In the genomic region with DNA sequence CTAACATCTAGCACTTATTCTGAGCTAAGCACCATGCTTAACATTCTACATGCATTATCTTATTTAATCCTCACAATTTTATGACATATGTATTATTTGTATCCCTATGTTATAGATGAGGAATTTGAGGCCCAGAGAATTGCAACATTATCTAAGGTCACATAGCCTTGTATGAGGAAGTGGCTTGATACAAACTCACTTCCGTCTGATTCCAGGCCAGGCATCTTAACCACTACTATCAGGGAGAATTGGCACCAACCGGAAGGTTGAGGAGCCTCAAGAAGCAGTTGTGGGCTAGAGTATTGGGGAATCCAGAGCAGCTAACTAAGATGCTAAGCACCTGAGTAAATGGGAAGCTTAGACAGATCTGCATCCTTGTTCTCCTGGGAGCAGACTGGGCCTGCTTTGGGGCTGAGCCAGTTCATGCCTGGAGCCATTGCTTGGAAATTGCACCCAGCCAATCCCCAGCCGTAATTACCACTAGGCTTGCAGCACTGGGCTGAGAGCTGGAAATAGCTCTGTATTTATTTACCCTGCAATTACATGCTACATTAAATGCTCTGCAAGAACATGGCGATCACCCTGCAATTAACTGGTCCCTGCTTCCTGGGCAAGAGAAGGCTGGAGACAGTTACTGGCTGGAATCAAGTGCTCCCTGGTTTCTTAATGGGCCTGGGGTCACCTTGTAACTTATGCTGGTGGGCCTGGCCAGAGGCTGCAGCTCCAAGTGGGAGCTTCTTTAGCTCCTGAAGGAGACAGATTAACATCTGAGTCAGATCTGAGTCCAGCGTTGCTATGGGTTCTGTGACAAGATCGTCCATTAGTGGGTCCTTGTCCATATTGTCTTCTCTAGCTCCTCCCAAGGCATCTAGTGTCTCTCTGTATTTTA, we compare ENCODE assay signal across 15 cellular contexts.
DNase-seq lines count a peak whose midpoint lies in the region; ATAC-seq lines count a peak whose summit lies in the region.
"Had no signal": no experiment of that assay in that cellular context is flagged by ENCODE, and none has a peak within 500 bp of the region (broad histone marks: within the 10 kb centered on the region; RNA-seq: fewer than 3 reads in every experiment).

No MANE protein-coding gene starts in this region.

- intact Hi-C loops in left colon (cut with DNase I, micrococcal nuclease), result loop anchor here in 1 of 2 donors (10.0 kb wide), 1 partner anchor 57 kb away; no protein-coding TSS in a partner anchor

- peak; percentile 94 for ATAC-seq in left colon
- no peak for ATAC-seq in GM18520 (IDR thresholded peaks at IDR 0.05; ENCODE audit: unreplicated experiment)
- ATAC-seq: CD8-positive, alpha-beta T cell; foreskin keratinocyte had no signal

- DNase-seq in DMS79 treated with DMSO at 0.1 percent for 48 hours (lab: John Stamatoyannopoulos, UW) (peak; percentile 97), NCI-H1105 (lab: John Stamatoyannopoulos, UW) (peak; percentile 84), NCI-H526 treated with DMSO at 0.1 percent for 48 hours (lab: John Stamatoyannopoulos, UW) (peak; percentile 40), left colon (peak; percentile 40 to 51), hypothalamus (lab: John Stamatoyannopoulos, UW) (no peak), NCI-H2196 (lab: John Stamatoyannopoulos, UW; ENCODE audit: unreplicated experiment) (no peak), inferior parietal cortex (ENCODE audit: extremely low spot score) (no peak)
- DNase-seq: activated gamma-delta T cell treated with Interleukin-2 at 50 U/mL for 16 hours; CD8-positive, alpha-beta T cell; foreskin keratinocyte; H7; NCI-H82; SHP77 treated with DMSO at 0.1 percent for 48 hours; stimulated activated CD4-positive, alpha-beta T cell treated with anti-CD3 and anti-CD28 coated beads, Interleukin-12 subunit alpha, Interleukin-12 subunit beta, amount 100 ng/mL, for 4 hours had no signal

Comparison
In these comparisons a context has a peak if more than half of its experiments do, and no peak if none do; other contexts are left out.
1. DNase-seq: peak in DMS79 treated with DMSO at 0.1 percent for 48 hours (single experiment), NCI-H1105 (single experiment), NCI-H526 treated with DMSO at 0.1 percent for 48 hours (single experiment) and left colon (2 of 2); none in hypothalamus (0 of 51), NCI-H2196 (single experiment) and inferior parietal cortex (single experiment).